Comparison of ENCODE assay signal across 11 cellular contexts in the genomic region with DNA sequence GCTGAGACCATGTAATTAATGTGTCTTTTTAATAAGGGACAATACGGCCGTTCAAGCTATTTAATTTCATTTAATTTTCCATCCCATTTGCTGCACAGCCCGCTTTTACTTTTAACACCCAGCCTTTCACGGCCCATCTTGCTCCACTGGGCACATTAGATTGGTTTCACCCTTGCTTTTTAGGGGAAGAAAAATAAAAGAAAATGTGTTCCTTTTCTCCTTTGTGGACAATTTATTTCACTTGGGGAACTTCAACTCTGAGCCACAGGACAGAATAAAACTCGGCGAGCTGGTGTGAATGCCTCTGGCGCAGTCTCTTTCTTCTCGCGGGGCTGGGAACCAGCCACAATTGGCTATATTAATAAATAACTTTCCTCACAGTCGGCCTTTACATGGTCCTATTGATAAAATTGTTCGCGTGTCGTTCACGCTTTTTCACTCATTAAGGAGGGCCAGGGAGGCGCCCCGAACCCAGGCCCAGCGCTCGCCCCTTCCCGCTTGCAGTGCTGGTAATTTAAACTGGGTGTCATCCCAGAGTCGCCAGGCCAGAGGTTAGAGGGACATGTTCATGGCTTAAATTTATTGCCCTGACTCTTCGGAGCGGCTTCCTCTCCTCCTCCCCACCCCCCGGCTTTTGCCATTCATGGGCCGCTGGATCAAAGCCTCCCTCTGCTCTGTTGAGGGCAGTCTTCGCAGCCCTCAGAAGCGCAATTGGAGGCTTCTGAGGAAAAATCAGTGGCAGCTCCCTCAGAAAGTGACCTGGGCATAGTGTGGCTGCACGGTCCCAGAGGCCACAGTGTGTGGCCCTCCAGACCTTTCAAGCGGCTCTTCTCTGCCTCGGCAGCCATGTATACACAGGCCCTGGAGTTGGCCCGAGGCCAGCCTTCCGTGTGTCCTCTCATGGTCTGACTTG. TPM values are rescaled to one million over a fixed set of nuclear protein-coding genes. Genes with fewer than 3 reads are reported as not detected.
DNase-seq lines count a peak whose midpoint lies in the region; ATAC-seq, FAIRE-seq and TF ChIP-seq lines count a peak whose summit lies in the region.
"Had no signal": no experiment of that assay in that cellular context is flagged by ENCODE, and none has a peak within 500 bp of the region (broad histone marks: within the 10 kb centered on the region; RNA-seq: fewer than 3 reads in every experiment).

No MANE protein-coding gene starts in this region.

- no peak overlapping the region for H4K8ac ChIP-seq in H1 (ENCODE audit: extremely low read depth, insufficient read depth, low read length)

- no peak overlapping the region for H3K9ac ChIP-seq in H1 (replicated peaks in 1 of 4; ENCODE audit: extremely low read depth in 1 of 4, low read depth in 3 of 4, low read length in 3 of 4)

- H2AK5ac ChIP-seq in H1 (ENCODE audit: low read depth, low read length): no peak overlapping the region

- H2BK15ac ChIP-seq in H1 (ENCODE audit: low read length): no peak overlapping the region

- no peaks in the 10 kb centered on the region for H3K36me3 Mint-ChIP-seq in Calu3 (ENCODE audit: insufficient read depth, unreplicated experiment)
- peaks cover 2% of the 10 kb centered on the region for H3K36me3 Mint-ChIP-seq in IgD-negative memory B cell

- no peak for FAIRE-seq in H1 (lab: Jason Lieb, UNC)
- FAIRE-seq: urothelium cell line had no signal

- H3K27me3 Mint-ChIP-seq in Calu3 (ENCODE audit: unreplicated experiment) (peaks cover 100% of the 10 kb centered on the region), IgD-negative memory B cell (peaks cover 72% of the 10 kb centered on the region)

- TF ChIP-seq EP300 in H1 (IDR thresholded peaks at IDR 0.05; ENCODE audit: borderline replicate concordance in 1 of 2, low read depth in 2 of 2, low read length in 2 of 2): no peak

- H3K27ac ChIP-seq in H1 (ENCODE audit: low read depth, low read length): no peak overlapping the region
- no peak overlapping the region for H3K27ac ChIP-seq in psoas muscle

- H3K4me1 Mint-ChIP-seq in Calu3 (ENCODE audit: low read depth, unreplicated experiment) (no peaks in the 10 kb centered on the region), IgD-negative memory B cell (peaks cover 0 to 31% (median 10%) of the 10 kb centered on the region in 3 donors)

- WGBS in H1 (ENCODE audit: extremely low coverage in 1 of 2, insufficient coverage in 1 of 2, insufficient read length in 1 of 2, insufficient replicate concordance in 2 of 2, low coverage in 1 of 2, low lambda C conversion rate in 2 of 2, missing lambda C conversion rate in 1 of 2), 2 experiments: 11% methylated on average over 31 of the region's 31 CpGs; no CpG with 5 or more reads in 1 of the 2 experiments
- 17 to 23% (median 18%) methylated on average over 31 of the region's 31 CpGs for WGBS in psoas muscle, 3 donors

- H3K79me2 ChIP-seq in H1 (ENCODE audit: control insufficient read depth in 1 of 2, insufficient read depth in 2 of 2, low read length in 2 of 2): no peaks in the 10 kb centered on the region

- H3K36me3 ChIP-seq in H1 (ENCODE audit: control insufficient read depth in 2 of 4, insufficient read depth in 4 of 4, low read length in 3 of 4) (no peaks in the 10 kb centered on the region; a peak in 1 of 8 replicates), psoas muscle (ENCODE audit: insufficient read depth in 1 of 2, low read depth in 1 of 2) (no peaks in the 10 kb centered on the region)

- peaks cover 0 to 28% (median 9%) of the 10 kb centered on the region in 4 experiments; a peak in 5 of 7 replicates for H3K4me1 ChIP-seq in H1 (replicated peaks in 1 of 4; ENCODE audit: control insufficient read depth in 3 of 4, insufficient read depth in 4 of 4, low read length in 3 of 4)
- peaks cover 29% of the 10 kb centered on the region for H3K4me1 ChIP-seq in psoas muscle

- H3K14ac ChIP-seq in H1 (ENCODE audit: insufficient read length): no peak overlapping the region

- no peak for DNase-seq in Calu3
- peak in 1 of 2 experiments; percentile 57 for DNase-seq in H1 (ENCODE audit: low read depth in 1 of 2, low spot score in 2 of 2)
- no peak for DNase-seq in psoas muscle
- DNase-seq in NCI-H1105 treated with DMSO at 0.1 percent for 48 hours (lab: John Stamatoyannopoulos, UW): no peak
- DNase-seq in hippocampal formation (lab: John Stamatoyannopoulos, UW): no peak
- no peak for DNase-seq in hepatic stellate cell (ENCODE audit: low spot score)
- DNase-seq in NK-92 (lab: John Stamatoyannopoulos, UW; ENCODE audit: unreplicated experiment): no peak
- DNase-seq: anterior cingulate cortex, T-helper 9 cell had no signal

- CTCF ChIA-PET in Calu3 (lab: Charles Lee): interaction anchor here (1.0 kb wide), 1 partner anchor 218 kb away, joined by 3 read pairs; no protein-coding TSS in a partner anchor
- CTCF ChIA-PET in H1 (lab: Charles Lee; ENCODE audit: partially characterized antibody): interaction anchor here (0.6 to 2.9 kb wide), 25 partner anchors 8 to 205 kb away, joined by 3 to 22 read pairs (median 4); partner anchors contain the start of gene CCNC

- no peaks in the 10 kb centered on the region for H3K9me3 ChIP-seq in H1 (ENCODE audit: insufficient read depth in 2 of 2, low read depth in 1 of 2, low read length in 1 of 2)
- H3K9me3 ChIP-seq in psoas muscle: no peaks in the 10 kb centered on the region

- ATAC-seq in psoas muscle: no peak

- 0 out of 2 replicates have a peak overlapping the region, but pooled peaks have one; percentile 39 for H2BK12ac ChIP-seq in H1 (ENCODE audit: low read depth, low read length)

- no peak for TF ChIP-seq RAD21 in H1 (IDR thresholded peaks at IDR 0.05 in 1 of 2, conservative IDR thresholded peaks at IDR 0.05 in 1 of 2; ENCODE audit: low read depth in 2 of 2, low read length in 2 of 2)

- H3K79me1 ChIP-seq in H1 (ENCODE audit: low read depth, low read length): no peaks in the 10 kb centered on the region

- H3K27me3 ChIP-seq in H1 (replicated peaks in 1 of 4; ENCODE audit: control insufficient read depth in 3 of 4, extremely low read depth in 1 of 4, insufficient read depth in 3 of 4, low read length in 3 of 4): peaks cover 93 to 98% (median 95%) of the 10 kb centered on the region in 4 experiments
- peaks cover 12 to 100% (median 59%) of the 10 kb centered on the region in 3 donors for H3K27me3 ChIP-seq in psoas muscle (ENCODE audit: insufficient read depth in 3 of 3, low read length in 2 of 3)

- H3K56ac ChIP-seq in H1 (replicated peaks; ENCODE audit: insufficient read length, low read depth, low read length): no peak overlapping the region

- no peak overlapping the region for H3K23ac ChIP-seq in H1 (ENCODE audit: insufficient read length)

- no peak overlapping the region for H2BK5ac ChIP-seq in H1 (ENCODE audit: low read depth, low read length)

- TF ChIP-seq POLR2A in H1 (IDR thresholded peaks at IDR 0.05; ENCODE audit: control extremely low read depth in 1 of 2, low read depth in 2 of 2, low read length in 2 of 2): no peak

- H3K18ac ChIP-seq in H1 (ENCODE audit: extremely low read depth, low read length): no peak overlapping the region

- H2BK20ac ChIP-seq in H1 (ENCODE audit: low read length): no peak overlapping the region

- H3K4ac ChIP-seq in H1 (replicated peaks; ENCODE audit: insufficient read length, low read depth, low read length): no peak overlapping the region

- H3K9me3 Mint-ChIP-seq in Calu3 (ENCODE audit: low read depth, unreplicated experiment) (no peaks in the 10 kb centered on the region), IgD-negative memory B cell (peaks cover 0 to 7% (median 4%) of the 10 kb centered on the region in 3 donors)

- no peaks in the 10 kb centered on the region; the same call in 1 of the 2 replicates for H3K23me2 ChIP-seq in H1 (ENCODE audit: low read depth, low read length)

- peak overlapping the region; percentile 58 to 69; a peak in 3 of 4 replicates for H3K4me2 ChIP-seq in H1 (ENCODE audit: insufficient read depth in 1 of 2, low read depth in 2 of 2, low read length in 2 of 2)

- H4K5ac ChIP-seq in H1 (ENCODE audit: insufficient read length, low read depth, low read length): no peak overlapping the region

- H2AFZ ChIP-seq in H1 (ENCODE audit: low read length): no peak overlapping the region

- peak overlapping the region; percentile 67 for H3K4me3 Mint-ChIP-seq in Calu3 (ENCODE audit: low read depth, unreplicated experiment)
- H3K4me3 Mint-ChIP-seq in IgD-negative memory B cell: peak overlapping the region; percentile 34 to 88 (median 83)

- POLR2A ChIA-PET in H1 (lab: Charles Lee; ENCODE audit: partially characterized antibody): interaction anchor here (1.0 to 2.3 kb wide), 8 partner anchors 9 to 852 kb away, joined by 3 to 12 read pairs (median 4); partner anchors contain the start of gene CCNC

- H3K4me3 ChIP-seq in H1 (ENCODE audit: extremely low read depth in 1 of 4, insufficient read depth in 2 of 4, low read depth in 3 of 4, low read length in 4 of 4) (peak overlapping the region in 3 of 4 experiments; percentile 22 to 53 (median 26); a peak in 4 of 8 replicates), psoas muscle (peak overlapping the region; percentile 59)

- no peak overlapping the region for H4K91ac ChIP-seq in H1 (replicated peaks; ENCODE audit: insufficient read length, low read length)

- H3K27ac Mint-ChIP-seq in Calu3 (ENCODE audit: unreplicated experiment): no peak overlapping the region
- peak overlapping the region; percentile 77 to 88 (median 87) for H3K27ac Mint-ChIP-seq in IgD-negative memory B cell

- TF ChIP-seq CTCF in Calu3 (IDR thresholded peaks at IDR 0.05; ENCODE audit: unreplicated experiment) (no peak), H1 (IDR thresholded peaks at IDR 0.05; ENCODE audit: control extremely low read depth in 1 of 3, insufficient read depth in 1 of 3, low read depth in 1 of 3, low read length in 3 of 3) (no peak), psoas muscle (IDR thresholded peaks at IDR 0.05) (no peak)

- H2BK120ac ChIP-seq in H1 (replicated peaks; ENCODE audit: low read depth, low read length): no peak overlapping the region

- peaks cover 18 to 32% of the 10 kb centered on the region in 2 experiments for H4K20me1 ChIP-seq in H1 (replicated peaks in 1 of 2; ENCODE audit: control insufficient read depth in 1 of 2, insufficient read depth in 2 of 2, low read length in 2 of 2)

- BruUV-seq in Calu3 (replicated peaks; lab: Mats Ljungman, UMichigan): no TSS peak

- intact Hi-C loops in Calu3 (cut with micrococcal nuclease; ENCODE audit: unreplicated experiment): no loop called here
- intact Hi-C loops in psoas muscle (cut with DNase I): no loop called here

RNA-seq across cellular contexts. Expression of gene PRDM13, which starts 2.2 kb away (rescaled TPM):
- total RNA-seq in Calu3 (2022): 0.71 and 1.3 TPM in 2 replicates
- not detected for polyA plus RNA-seq in IgD-negative memory B cell
- 0.09 and 0.13 TPM in 2 replicates for total RNA-seq in H1 (2021; fragmentation: NEBNext Ultra II Directional; extraction: Animal tissue kit (Norgen Biotek cat#: 25700))
- polyA plus RNA-seq in H1 (2011; rRNA removed): 0.05 and 0.06 TPM in 2 replicates
- polyA plus RNA-seq in H1 (2011; cell fraction: cytosol; rRNA removed): 0.10 TPM
- 0.03 TPM for polyA plus RNA-seq in H1 (2011; cell fraction: nucleus; rRNA removed)
- 0.07 to 0.10 TPM in 2 of 4 replicates, not detected in the others for polyA plus RNA-seq in H1 (2012, experiment 1 of 2)
- 0.16 TPM for polyA plus RNA-seq in H1 (2012, experiment 2 of 2)
- polyA plus RNA-seq in H1 (2013, experiment 1 of 2): 0.10 TPM
- 0.13 TPM for polyA plus RNA-seq in H1 (2013, experiment 2 of 2)
- polyA minus RNA-seq in H1 (2011; rRNA and poly(A)+ RNA removed): 0.05 TPM in 1 of 2 replicates, not detected in the other
- polyA minus RNA-seq in H1 (2011; cell fraction: cytosol; rRNA and poly(A)+ RNA removed): not detected
- polyA minus RNA-seq in H1 (2011; cell fraction: nucleus; rRNA and poly(A)+ RNA removed): 0.30 TPM
- total RNA-seq in psoas muscle: not detected
- polyA plus RNA-seq in psoas muscle: not detected

RNA-seq across cellular contexts. Expression of gene CCNC, which starts 36.0 kb away (rescaled TPM):
- 78.3 and 84.1 TPM in 2 replicates for total RNA-seq in Calu3 (2022)
- polyA plus RNA-seq in IgD-negative memory B cell: 35.6 TPM
- 94.5 and 107 TPM in 2 replicates for total RNA-seq in H1 (2021; fragmentation: NEBNext Ultra II Directional; extraction: Animal tissue kit (Norgen Biotek cat#: 25700))
- 20.1 and 45.4 TPM in 2 replicates for polyA plus RNA-seq in H1 (2011; rRNA removed)
- polyA plus RNA-seq in H1 (2011; cell fraction: cytosol; rRNA removed): 53.2 TPM
- polyA plus RNA-seq in H1 (2011; cell fraction: nucleus; rRNA removed): 18.5 TPM
- polyA plus RNA-seq in H1 (2012, experiment 1 of 2): 45.0 to 56.3 TPM (median 50.3 TPM) in 4 replicates
- 10.3 TPM for polyA plus RNA-seq in H1 (2012, experiment 2 of 2)
- 59.4 TPM for polyA plus RNA-seq in H1 (2013, experiment 1 of 2)
- polyA plus RNA-seq in H1 (2013, experiment 2 of 2): 57.2 TPM
- 100.0 and 164 TPM in 2 replicates for polyA minus RNA-seq in H1 (2011; rRNA and poly(A)+ RNA removed)
- polyA minus RNA-seq in H1 (2011; cell fraction: cytosol; rRNA and poly(A)+ RNA removed): 66.6 TPM
- 52.5 TPM for polyA minus RNA-seq in H1 (2011; cell fraction: nucleus; rRNA and poly(A)+ RNA removed)
- 10 to 100 TPM; 15.2 to 24.5 (median 19.3) TPM for total RNA-seq in psoas muscle
- polyA plus RNA-seq in psoas muscle: 10 to 100 TPM; 12.4 to 21.4 (median 12.5) TPM
